In the genomic region with DNA sequence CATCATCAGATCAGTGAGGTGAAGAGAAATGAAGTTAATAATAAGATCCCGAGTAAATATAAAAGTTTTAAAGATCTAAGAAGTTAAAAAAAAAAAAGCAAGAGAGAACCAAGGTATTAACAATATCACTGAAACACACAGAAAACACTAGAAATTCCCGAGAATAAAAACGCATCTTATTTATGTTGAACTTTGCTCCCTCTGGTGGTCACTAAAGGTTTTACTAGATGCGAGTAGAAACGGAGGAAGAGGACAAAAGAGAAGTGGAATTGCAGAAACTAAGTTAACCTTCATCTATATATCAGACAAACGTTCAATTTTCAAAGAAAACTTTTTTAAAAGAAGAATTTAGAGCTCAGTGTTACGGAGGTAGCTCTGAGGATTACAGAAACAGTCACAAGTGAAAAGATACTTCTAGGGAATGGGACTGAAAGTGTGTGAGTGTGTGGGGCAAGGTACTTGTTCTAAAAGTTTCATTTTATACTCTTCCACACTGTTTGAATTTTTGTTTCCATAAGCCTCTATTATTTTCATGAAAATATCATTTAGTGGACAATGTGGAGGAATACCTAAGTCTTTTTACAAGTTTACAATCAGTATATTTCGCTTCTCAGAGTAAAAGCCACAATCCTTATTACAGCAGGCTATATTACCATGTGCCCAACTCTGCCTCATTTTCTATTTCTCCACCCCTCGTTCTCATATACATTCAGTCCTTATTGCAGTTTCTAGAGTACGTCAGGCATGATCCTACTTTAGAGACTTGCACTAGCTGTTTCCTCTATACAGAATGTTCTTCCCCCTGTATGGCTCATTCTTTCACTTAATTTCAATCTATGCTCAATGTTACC, we compare ENCODE assay signal across 7 cellular contexts. TPM values are rescaled to one million over a fixed set of nuclear protein-coding genes. Genes with fewer than 3 reads are reported as not detected.
DNase-seq lines count a peak whose midpoint lies in the region; ATAC-seq and TF ChIP-seq lines count a peak whose summit lies in the region.

No MANE protein-coding gene starts in this region.

- no peaks in the 10 kb centered on the region for H3F3A ChIP-seq in OCI-LY1 (ENCODE audit: insufficient read depth, low read length)

- no peak overlapping the region for H2AFZ ChIP-seq in OCI-LY1 (ENCODE audit: low read length)

- no peaks in the 10 kb centered on the region for H3K9me3 ChIP-seq in OCI-LY1 (ENCODE audit: low read length)

- no peaks in the 10 kb centered on the region for H3K9me2 ChIP-seq in OCI-LY1 (ENCODE audit: low read depth, low read length)

- H3K27ac ChIP-seq in OCI-LY1 (ENCODE audit: low read depth, low read length, poor library complexity, severe bottlenecking) = no peak overlapping the region

- no peak for ATAC-seq in GM19452 (IDR thresholded peaks at IDR 0.05; ENCODE audit: unreplicated experiment)

- H4K20me1 ChIP-seq in OCI-LY1 (ENCODE audit: insufficient read depth, low read length) = no peaks in the 10 kb centered on the region

- H3K36me3 ChIP-seq in OCI-LY1 (ENCODE audit: insufficient read depth, low read length) = peaks cover 33% of the 10 kb centered on the region

- H3K4me1 Mint-ChIP-seq in HFFc6 (ENCODE audit: low read depth) (peaks cover 10% of the 10 kb centered on the region), chondrocyte (ENCODE audit: low read depth) (peaks cover 10% of the 10 kb centered on the region)

- H3K9ac ChIP-seq in OCI-LY1 (ENCODE audit: low read length) = peak overlapping the region; percentile 9; the same call in 1 of the 2 replicates

- no peaks in the 10 kb centered on the region for H3K27me3 ChIP-seq in OCI-LY1 (ENCODE audit: insufficient read depth, low read length)

- peaks cover 9% of the 10 kb centered on the region for H3K4me1 ChIP-seq in OCI-LY1 (ENCODE audit: insufficient read depth, low read length, severe bottlenecking)

- TF ChIP-seq CTCF in HFFc6 (IDR thresholded peaks at IDR 0.05) (peak; percentile 92), OCI-LY1 (IDR thresholded peaks at IDR 0.05; ENCODE audit: low read length) (peak; percentile 72), chondrocyte (IDR thresholded peaks at IDR 0.05) (peak; percentile 94)

- H3K79me2 ChIP-seq in OCI-LY1 (ENCODE audit: insufficient read depth, low read length) = no peaks in the 10 kb centered on the region

- peak overlapping the region; percentile 28 for H3K4me2 ChIP-seq in OCI-LY1 (ENCODE audit: low read length)

- no peak overlapping the region for H3K4me3 ChIP-seq in OCI-LY1 (ENCODE audit: low read depth, low read length, poor library complexity, severe bottlenecking)

- H3K36me3 Mint-ChIP-seq in HFFc6 (ENCODE audit: low read depth) (peaks cover 8% of the 10 kb centered on the region), chondrocyte (ENCODE audit: low read depth) (peaks cover 16% of the 10 kb centered on the region)

- H3K9me3 Mint-ChIP-seq in HFFc6 (no peaks in the 10 kb centered on the region), chondrocyte (ENCODE audit: low read depth) (no peaks in the 10 kb centered on the region)

- no peak overlapping the region; the same call in 1 of the 2 replicates for H3K27ac Mint-ChIP-seq in HFFc6
- no peak overlapping the region for H3K27ac Mint-ChIP-seq in chondrocyte (ENCODE audit: unreplicated experiment)

- no peaks in the 10 kb centered on the region for H3K27me3 Mint-ChIP-seq in HFFc6 (ENCODE audit: insufficient read depth)
- H3K27me3 Mint-ChIP-seq in chondrocyte (ENCODE audit: low read depth) = no peaks in the 10 kb centered on the region

- DNase-seq in DMS153 (lab: John Stamatoyannopoulos, UW) (peak; percentile 27), HFFc6 (peak; percentile 56), chondrocyte (ENCODE audit: low spot score) (no peak), lung microvascular endothelial cell (ENCODE audit: low read depth in 2 of 2) (peak; percentile 68 to 69), NK-92 (lab: John Stamatoyannopoulos, UW; ENCODE audit: unreplicated experiment) (no peak)

- H3K4me3 Mint-ChIP-seq in HFFc6 (peak overlapping the region; percentile 59), chondrocyte (ENCODE audit: unreplicated experiment) (no peak overlapping the region)

RNA-seq across cellular contexts. Expression of gene ACBD6, which starts 19.7 kb away (rescaled TPM):
- 10 to 100 TPM; 21.1 to 29.5 (median 27.0) TPM for total RNA-seq in HFFc6 (2021; fragmentation: NEBNext Ultra II Directional; extraction: Animal tissue kit (Norgen Biotek cat#: 25700))
- total RNA-seq in chondrocyte = 43.1 to 55.0 TPM (median 43.4 TPM) in 3 replicates
- total RNA-seq in lung microvascular endothelial cell = 46.2 and 47.9 TPM in 2 replicates

Comparison
In these comparisons a context has a peak if more than half of its experiments do, and no peak if none do; other contexts are left out.
1. DNase-seq: peak in DMS153 (single experiment), HFFc6 (single experiment) and lung microvascular endothelial cell (2 of 2); none in chondrocyte (single experiment) and NK-92 (single experiment).
2. Peak in every context shown above with its lines, with median percentiles within 50 percentile points of each other: CTCF ChIP-seq.